1 cellular context compared by ENCODE assay signal in the genomic region with DNA sequence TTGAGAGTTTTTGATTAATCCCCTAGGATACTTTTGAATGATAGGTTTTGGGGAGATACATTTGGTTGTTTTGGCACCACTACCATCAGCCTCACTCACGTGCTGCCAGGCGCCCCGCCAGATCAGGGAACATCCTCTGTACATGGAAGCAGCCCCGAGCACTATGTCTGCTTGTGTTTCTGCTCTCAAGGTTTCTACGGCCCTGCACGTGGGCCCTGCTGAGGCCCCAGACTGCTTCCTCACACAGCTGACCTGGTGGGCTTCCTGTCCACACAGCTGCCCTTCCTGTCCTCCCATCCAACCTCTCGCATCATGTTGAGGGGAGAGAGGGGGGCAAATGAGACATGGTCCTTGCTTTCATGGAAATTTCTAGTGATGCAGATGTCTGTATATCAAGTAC.
A peak's percentile ranks its signal among the peaks of the same experiment; 100 is the strongest.
TF ChIP-seq lines count a peak whose summit lies in the region.

No MANE protein-coding gene starts in this region.

TF ChIP-seq in endothelial cell of umbilical vein, 7 proteins besides CTCF, POLR2A, EP300 and RAD21:
- TF ChIP-seq JUN (IDR thresholded peaks at IDR 0.05; ENCODE audit: borderline replicate concordance, insufficient read depth, insufficient read length, low read depth), result no peak
- no peak for TF ChIP-seq GATA2 (IDR thresholded peaks at IDR 0.05; ENCODE audit: insufficient read depth, insufficient read length, low read depth, low read length)
- peak; percentile 41 for TF ChIP-seq POLR2AphosphoS5 (IDR thresholded peaks at IDR 0.05; ENCODE audit: insufficient read depth, low read depth, low read length)
- no peak for TF ChIP-seq FOS (IDR thresholded peaks at IDR 0.05; ENCODE audit: borderline replicate concordance, insufficient read depth, low read length)
- TF ChIP-seq EZH2 (IDR thresholded peaks at IDR 0.05; ENCODE audit: borderline replicate concordance, low read depth, low read length, severe bottlenecking), result no peak
- TF ChIP-seq MYC (IDR thresholded peaks at IDR 0.05; ENCODE audit: low read depth, low read length), result peak; percentile 58
- TF ChIP-seq MAX (IDR thresholded peaks at IDR 0.05; ENCODE audit: insufficient read depth, insufficient read length), result peak; percentile 75
